ENCODE assay signal across 1 cellular context in the genomic region with DNA sequence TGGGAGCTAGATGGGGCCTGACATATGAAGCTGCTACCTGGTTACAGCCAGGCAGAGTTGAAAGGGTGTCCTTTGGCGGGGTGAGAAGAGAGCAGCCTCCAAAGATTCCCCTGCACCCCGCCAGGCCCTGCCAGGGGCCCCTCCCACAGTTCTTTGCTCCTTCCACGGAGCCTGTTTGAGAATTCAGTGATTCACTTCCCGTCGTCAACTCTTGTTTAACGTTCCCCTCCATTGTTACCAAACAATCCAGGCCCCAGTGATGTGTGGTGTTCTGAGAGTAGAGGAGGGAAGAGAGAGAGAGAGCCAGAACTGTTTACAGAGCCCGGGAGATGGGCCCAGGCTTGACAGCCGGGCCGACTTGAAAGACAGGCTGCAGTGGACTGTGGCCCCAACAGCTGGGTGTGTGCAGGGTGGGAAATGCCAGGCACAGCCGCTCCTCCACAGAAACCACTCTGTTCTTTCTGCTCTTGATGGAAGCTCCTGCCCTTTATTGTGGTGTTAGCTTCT.
A peak's percentile ranks its signal among the peaks of the same experiment; 100 is the strongest.
TF ChIP-seq lines count a peak whose summit lies in the region.

No MANE protein-coding gene starts in this region.

TF ChIP-seq in HepG2, 621 proteins besides CTCF, POLR2A, EP300 and RAD21 (continued from another document and continues in another):
- TF ChIP-seq, protein P1, sequence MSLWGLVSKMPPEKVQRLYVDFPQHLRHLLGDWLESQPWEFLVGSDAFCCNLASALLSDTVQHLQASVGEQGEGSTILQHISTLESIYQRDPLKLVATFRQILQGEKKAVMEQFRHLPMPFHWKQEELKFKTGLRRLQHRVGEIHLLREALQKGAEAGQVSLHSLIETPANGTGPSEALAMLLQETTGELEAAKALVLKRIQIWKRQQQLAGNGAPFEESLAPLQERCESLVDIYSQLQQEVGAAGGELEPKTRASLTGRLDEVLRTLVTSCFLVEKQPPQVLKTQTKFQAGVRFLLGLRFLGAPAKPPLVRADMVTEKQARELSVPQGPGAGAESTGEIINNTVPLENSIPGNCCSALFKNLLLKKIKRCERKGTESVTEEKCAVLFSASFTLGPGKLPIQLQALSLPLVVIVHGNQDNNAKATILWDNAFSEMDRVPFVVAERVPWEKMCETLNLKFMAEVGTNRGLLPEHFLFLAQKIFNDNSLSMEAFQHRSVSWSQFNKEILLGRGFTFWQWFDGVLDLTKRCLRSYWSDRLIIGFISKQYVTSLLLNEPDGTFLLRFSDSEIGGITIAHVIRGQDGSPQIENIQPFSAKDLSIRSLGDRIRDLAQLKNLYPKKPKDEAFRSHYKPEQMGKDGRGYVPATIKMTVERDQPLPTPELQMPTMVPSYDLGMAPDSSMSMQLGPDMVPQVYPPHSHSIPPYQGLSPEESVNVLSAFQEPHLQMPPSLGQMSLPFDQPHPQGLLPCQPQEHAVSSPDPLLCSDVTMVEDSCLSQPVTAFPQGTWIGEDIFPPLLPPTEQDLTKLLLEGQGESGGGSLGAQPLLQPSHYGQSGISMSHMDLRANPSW (CRISPR knock-in tag; IDR thresholded peaks at IDR 0.05; ENCODE audit: borderline replicate concordance): no peak
- TF ChIP-seq, protein P2, sequence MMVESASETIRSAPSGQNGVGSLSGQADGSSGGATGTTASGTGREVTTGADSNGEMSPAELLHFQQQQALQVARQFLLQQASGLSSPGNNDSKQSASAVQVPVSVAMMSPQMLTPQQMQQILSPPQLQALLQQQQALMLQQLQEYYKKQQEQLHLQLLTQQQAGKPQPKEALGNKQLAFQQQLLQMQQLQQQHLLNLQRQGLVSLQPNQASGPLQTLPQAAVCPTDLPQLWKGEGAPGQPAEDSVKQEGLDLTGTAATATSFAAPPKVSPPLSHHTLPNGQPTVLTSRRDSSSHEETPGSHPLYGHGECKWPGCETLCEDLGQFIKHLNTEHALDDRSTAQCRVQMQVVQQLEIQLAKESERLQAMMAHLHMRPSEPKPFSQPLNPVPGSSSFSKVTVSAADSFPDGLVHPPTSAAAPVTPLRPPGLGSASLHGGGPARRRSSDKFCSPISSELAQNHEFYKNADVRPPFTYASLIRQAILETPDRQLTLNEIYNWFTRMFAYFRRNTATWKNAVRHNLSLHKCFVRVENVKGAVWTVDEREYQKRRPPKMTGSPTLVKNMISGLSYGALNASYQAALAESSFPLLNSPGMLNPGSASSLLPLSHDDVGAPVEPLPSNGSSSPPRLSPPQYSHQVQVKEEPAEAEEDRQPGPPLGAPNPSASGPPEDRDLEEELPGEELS (CRISPR knock-in tag; IDR thresholded peaks at IDR 0.05): peak; percentile 95
- TF ChIP-seq ZNF674 (CRISPR knock-in tag; IDR thresholded peaks at IDR 0.05; ENCODE audit: low read depth) (no peak), SP1 (IDR thresholded peaks at IDR 0.05) (no peak), SP1 (CRISPR knock-in tag; IDR thresholded peaks at IDR 0.05) (no peak), U2AF1 (optimal IDR thresholded peaks at IDR 0.05; ENCODE audit: low read depth, low read length) (peak; percentile 76), YEATS4 (CRISPR knock-in tag; IDR thresholded peaks at IDR 0.05; ENCODE audit: borderline replicate concordance) (peak; percentile 62; the same call in 1 of the 2 replicates), KDM1A (CRISPR knock-in tag; IDR thresholded peaks at IDR 0.05) (peak; percentile 90), MIXL1 (CRISPR knock-in tag; IDR thresholded peaks at IDR 0.05) (peak; percentile 62; the same call in 1 of the 2 replicates), ZNF224 (CRISPR knock-in tag; IDR thresholded peaks at IDR 0.05) (no peak), ZNF101 (CRISPR knock-in tag; IDR thresholded peaks at IDR 0.05; ENCODE audit: borderline replicate concordance, low read depth) (no peak), SKI (IDR thresholded peaks at IDR 0.05; ENCODE audit: partially characterized antibody) (peak; percentile 92), HNF4A (CRISPR knock-in tag; IDR thresholded peaks at IDR 0.05) (peak; percentile 88), ZNF615 (CRISPR knock-in tag; IDR thresholded peaks at IDR 0.05; ENCODE audit: borderline replicate concordance) (peak; percentile 43; the same call in 1 of the 2 replicates), ZSCAN25 (CRISPR knock-in tag; IDR thresholded peaks at IDR 0.05) (peak; percentile 92), KAT7 (CRISPR knock-in tag; IDR thresholded peaks at IDR 0.05; ENCODE audit: borderline replicate concordance) (0 out of 2 replicates have a peak, but pooled peaks have one; percentile 45), ZMYM2 (CRISPR knock-in tag; IDR thresholded peaks at IDR 0.05) (peak; percentile 54; the same call in 1 of the 2 replicates), FOSL2 (CRISPR knock-in tag; IDR thresholded peaks at IDR 0.05) (peak; percentile 94), NCOA2 (CRISPR knock-in tag; IDR thresholded peaks at IDR 0.05) (peak; percentile 88), TARDBP (CRISPR knock-in tag; IDR thresholded peaks at IDR 0.05) (peak; percentile 83), JUN (CRISPR knock-in tag; IDR thresholded peaks at IDR 0.05) (no peak), DR1 (CRISPR knock-in tag; IDR thresholded peaks at IDR 0.05) (no peak), RARG (CRISPR knock-in tag; IDR thresholded peaks at IDR 0.05; ENCODE audit: low read depth) (no peak), ATF1 (CRISPR knock-in tag; IDR thresholded peaks at IDR 0.05) (0 out of 2 replicates have a peak, but pooled peaks have one; percentile 31), ZSCAN12 (CRISPR knock-in tag; IDR thresholded peaks at IDR 0.05) (no peak), DNMT3B (CRISPR knock-in tag; conservative IDR thresholded peaks at IDR 0.05) (0 out of 2 replicates have a peak, but pooled peaks have one; percentile 36), ZBTB7A (CRISPR knock-in tag; IDR thresholded peaks at IDR 0.05) (0 out of 2 replicates have a peak, but pooled peaks have one; percentile 44), MATR3 (CRISPR knock-in tag; IDR thresholded peaks at IDR 0.05) (no peak), NR2F6 (IDR thresholded peaks at IDR 0.05) (peak; percentile 74), NR2F6 (CRISPR knock-in tag; IDR thresholded peaks at IDR 0.05) (peak; percentile 84), MYC (CRISPR knock-in tag; IDR thresholded peaks at IDR 0.05; ENCODE audit: borderline replicate concordance) (peak; percentile 49; the same call in 1 of the 2 replicates), CBFB (CRISPR knock-in tag; IDR thresholded peaks at IDR 0.05) (peak; percentile 55; the same call in 1 of the 2 replicates), FOXK2 (IDR thresholded peaks at IDR 0.05) (0 out of 2 replicates have a peak, but pooled peaks have one; percentile 22), KLF12 (CRISPR knock-in tag; IDR thresholded peaks at IDR 0.05; ENCODE audit: borderline replicate concordance) (0 out of 2 replicates have a peak, but pooled peaks have one; percentile 25), HOXA3 (CRISPR knock-in tag; IDR thresholded peaks at IDR 0.05) (peak; percentile 78), REPIN1 (CRISPR knock-in tag; IDR thresholded peaks at IDR 0.05; ENCODE audit: borderline replicate concordance, low read depth) (0 out of 2 replicates have a peak, but pooled peaks have one; percentile 35), REXO4 (CRISPR knock-in tag; IDR thresholded peaks at IDR 0.05; ENCODE audit: borderline replicate concordance) (no peak), TOE1 (CRISPR knock-in tag; IDR thresholded peaks at IDR 0.05) (0 out of 2 replicates have a peak, but pooled peaks have one; percentile 46), PHB2 (IDR thresholded peaks at IDR 0.05; ENCODE audit: partially characterized antibody) (no peak), ZNF460 (CRISPR knock-in tag; IDR thresholded peaks at IDR 0.05; ENCODE audit: borderline replicate concordance) (peak; percentile 21; the same call in 1 of the 2 replicates), ISL2 (CRISPR knock-in tag; IDR thresholded peaks at IDR 0.05) (peak; percentile 87), ZNF556 (CRISPR knock-in tag; IDR thresholded peaks at IDR 0.05; ENCODE audit: borderline replicate concordance) (peak; percentile 21; the same call in 1 of the 2 replicates), AKAP8 (CRISPR knock-in tag; IDR thresholded peaks at IDR 0.05) (peak; percentile 36; the same call in 1 of the 2 replicates), FOXA3 (CRISPR knock-in tag; IDR thresholded peaks at IDR 0.05) (peak; percentile 95), CCAR2 (optimal IDR thresholded peaks at IDR 0.05; ENCODE audit: low read depth, low read length) (peak; percentile 73), SOX13 (IDR thresholded peaks at IDR 0.05) (peak; percentile 97), SOX13 (CRISPR knock-in tag; conservative IDR thresholded peaks at IDR 0.05 in 1 of 2, IDR thresholded peaks at IDR 0.05 in 1 of 2) (peak in 1 of 2 experiments; percentile 99; a peak in 2 of 4 replicates), ZNF121 (CRISPR knock-in tag; IDR thresholded peaks at IDR 0.05) (peak; percentile 56; the same call in 1 of the 2 replicates), HMG20B (CRISPR knock-in tag; conservative IDR thresholded peaks at IDR 0.05) (peak; percentile 91), POGZ (CRISPR knock-in tag; IDR thresholded peaks at IDR 0.05) (peak; percentile 64), FOXP1 (IDR thresholded peaks at IDR 0.05) (no peak), FOXP1 (CRISPR knock-in tag; IDR thresholded peaks at IDR 0.05) (peak; percentile 94)
- TF ChIP-seq, protein P3, sequence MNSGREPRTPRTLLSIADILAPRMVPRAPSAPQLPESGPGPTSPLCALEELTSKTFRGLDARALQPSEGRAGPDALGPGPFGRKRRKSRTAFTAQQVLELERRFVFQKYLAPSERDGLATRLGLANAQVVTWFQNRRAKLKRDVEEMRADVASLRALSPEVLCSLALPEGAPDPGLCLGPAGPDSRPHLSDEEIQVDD (CRISPR knock-in tag; IDR thresholded peaks at IDR 0.05; ENCODE audit: borderline replicate concordance): no peak
- TF ChIP-seq, protein P4, sequence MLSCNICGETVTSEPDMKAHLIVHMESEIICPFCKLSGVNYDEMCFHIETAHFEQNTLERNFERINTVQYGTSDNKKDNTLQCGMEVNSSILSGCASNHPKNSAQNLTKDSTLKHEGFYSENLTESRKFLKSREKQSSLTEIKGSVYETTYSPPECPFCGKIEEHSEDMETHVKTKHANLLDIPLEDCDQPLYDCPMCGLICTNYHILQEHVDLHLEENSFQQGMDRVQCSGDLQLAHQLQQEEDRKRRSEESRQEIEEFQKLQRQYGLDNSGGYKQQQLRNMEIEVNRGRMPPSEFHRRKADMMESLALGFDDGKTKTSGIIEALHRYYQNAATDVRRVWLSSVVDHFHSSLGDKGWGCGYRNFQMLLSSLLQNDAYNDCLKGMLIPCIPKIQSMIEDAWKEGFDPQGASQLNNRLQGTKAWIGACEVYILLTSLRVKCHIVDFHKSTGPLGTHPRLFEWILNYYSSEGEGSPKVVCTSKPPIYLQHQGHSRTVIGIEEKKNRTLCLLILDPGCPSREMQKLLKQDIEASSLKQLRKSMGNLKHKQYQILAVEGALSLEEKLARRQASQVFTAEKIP (CRISPR knock-in tag; IDR thresholded peaks at IDR 0.05; ENCODE audit: borderline replicate concordance): no peak
- TF ChIP-seq, protein P5, sequence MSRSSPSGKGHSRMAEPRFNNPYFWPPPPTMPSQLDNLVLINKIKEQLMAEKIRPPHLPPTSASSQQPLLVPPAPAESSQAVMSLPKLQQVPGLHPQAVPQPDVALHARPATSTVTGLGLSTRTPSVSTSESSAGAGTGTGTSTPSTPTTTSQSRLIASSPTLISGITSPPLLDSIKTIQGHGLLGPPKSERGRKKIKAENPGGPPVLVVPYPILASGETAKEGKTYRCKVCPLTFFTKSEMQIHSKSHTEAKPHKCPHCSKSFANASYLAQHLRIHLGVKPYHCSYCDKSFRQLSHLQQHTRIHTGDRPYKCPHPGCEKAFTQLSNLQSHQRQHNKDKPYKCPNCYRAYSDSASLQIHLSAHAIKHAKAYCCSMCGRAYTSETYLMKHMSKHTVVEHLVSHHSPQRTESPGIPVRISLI (CRISPR knock-in tag; IDR thresholded peaks at IDR 0.05; ENCODE audit: borderline replicate concordance): peak; percentile 56; the same call in 1 of the 2 replicates
- TF ChIP-seq, protein P6, sequence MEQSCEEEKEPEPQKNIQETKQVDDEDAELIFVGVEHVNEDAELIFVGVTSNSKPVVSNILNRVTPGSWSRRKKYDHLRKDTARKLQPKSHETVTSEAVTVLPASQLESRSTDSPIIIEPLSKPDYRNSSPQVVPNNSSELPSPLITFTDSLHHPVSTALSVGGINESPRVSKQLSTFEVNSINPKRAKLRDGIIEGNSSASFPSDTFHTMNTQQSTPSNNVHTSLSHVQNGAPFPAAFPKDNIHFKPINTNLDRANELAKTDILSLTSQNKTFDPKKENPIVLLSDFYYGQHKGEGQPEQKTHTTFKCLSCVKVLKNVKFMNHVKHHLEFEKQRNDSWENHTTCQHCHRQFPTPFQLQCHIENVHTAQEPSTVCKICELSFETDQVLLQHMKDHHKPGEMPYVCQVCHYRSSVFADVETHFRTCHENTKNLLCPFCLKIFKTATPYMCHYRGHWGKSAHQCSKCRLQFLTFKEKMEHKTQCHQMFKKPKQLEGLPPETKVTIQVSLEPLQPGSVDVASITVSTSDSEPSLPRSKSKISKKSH (CRISPR knock-in tag; IDR thresholded peaks at IDR 0.05; ENCODE audit: borderline replicate concordance): no peak
- TF ChIP-seq, protein P7, sequence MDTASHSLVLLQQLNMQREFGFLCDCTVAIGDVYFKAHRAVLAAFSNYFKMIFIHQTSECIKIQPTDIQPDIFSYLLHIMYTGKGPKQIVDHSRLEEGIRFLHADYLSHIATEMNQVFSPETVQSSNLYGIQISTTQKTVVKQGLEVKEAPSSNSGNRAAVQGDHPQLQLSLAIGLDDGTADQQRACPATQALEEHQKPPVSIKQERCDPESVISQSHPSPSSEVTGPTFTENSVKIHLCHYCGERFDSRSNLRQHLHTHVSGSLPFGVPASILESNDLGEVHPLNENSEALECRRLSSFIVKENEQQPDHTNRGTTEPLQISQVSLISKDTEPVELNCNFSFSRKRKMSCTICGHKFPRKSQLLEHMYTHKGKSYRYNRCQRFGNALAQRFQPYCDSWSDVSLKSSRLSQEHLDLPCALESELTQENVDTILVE (CRISPR knock-in tag; IDR thresholded peaks at IDR 0.05): peak; percentile 60; the same call in 1 of the 2 replicates
- TF ChIP-seq, protein P8, sequence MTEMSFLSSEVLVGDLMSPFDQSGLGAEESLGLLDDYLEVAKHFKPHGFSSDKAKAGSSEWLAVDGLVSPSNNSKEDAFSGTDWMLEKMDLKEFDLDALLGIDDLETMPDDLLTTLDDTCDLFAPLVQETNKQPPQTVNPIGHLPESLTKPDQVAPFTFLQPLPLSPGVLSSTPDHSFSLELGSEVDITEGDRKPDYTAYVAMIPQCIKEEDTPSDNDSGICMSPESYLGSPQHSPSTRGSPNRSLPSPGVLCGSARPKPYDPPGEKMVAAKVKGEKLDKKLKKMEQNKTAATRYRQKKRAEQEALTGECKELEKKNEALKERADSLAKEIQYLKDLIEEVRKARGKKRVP (CRISPR knock-in tag; IDR thresholded peaks at IDR 0.05): peak in 1 of 2 experiments; percentile 52; a peak in 1 of 4 replicates
- TF ChIP-seq, protein P9, sequence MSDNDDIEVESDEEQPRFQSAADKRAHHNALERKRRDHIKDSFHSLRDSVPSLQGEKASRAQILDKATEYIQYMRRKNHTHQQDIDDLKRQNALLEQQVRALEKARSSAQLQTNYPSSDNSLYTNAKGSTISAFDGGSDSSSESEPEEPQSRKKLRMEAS (IDR thresholded peaks at IDR 0.05): peak; percentile 83
- TF ChIP-seq, protein P10, sequence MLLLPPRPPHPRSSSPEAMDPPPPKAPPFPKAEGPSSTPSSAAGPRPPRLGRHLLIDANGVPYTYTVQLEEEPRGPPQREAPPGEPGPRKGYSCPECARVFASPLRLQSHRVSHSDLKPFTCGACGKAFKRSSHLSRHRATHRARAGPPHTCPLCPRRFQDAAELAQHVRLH (CRISPR knock-in tag; IDR thresholded peaks at IDR 0.05; ENCODE audit: borderline replicate concordance, low read depth): no peak
